In the genomic region with DNA sequence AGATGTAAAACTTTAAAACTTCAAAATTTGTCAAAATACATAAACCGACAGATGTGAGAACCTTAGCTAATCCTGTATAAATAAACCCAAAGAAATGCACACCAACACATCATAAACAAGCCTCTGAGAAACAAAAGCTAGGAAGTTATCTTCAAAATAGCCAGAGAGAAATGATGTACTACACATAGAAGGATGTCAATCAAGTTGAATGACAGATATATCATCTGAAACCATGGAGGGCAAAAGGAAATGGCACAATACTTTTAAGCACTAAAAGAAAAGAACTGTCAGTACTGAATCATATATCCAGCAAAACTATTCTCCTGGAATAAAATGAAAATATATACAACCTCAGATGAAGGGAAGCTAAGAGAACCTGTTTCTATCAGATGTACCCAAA, we compare ENCODE assay signal across 5 cellular contexts.
"Had no signal": no experiment of that assay in that cellular context is flagged by ENCODE, and none has a peak within 500 bp of the region (broad histone marks: within the 10 kb centered on the region; RNA-seq: fewer than 3 reads in every experiment).

No MANE protein-coding gene starts in this region.

- H3K9me3 ChIP-seq: HAP-1 had no signal

- H3K4me1 ChIP-seq: HAP-1 had no signal

- H2AFZ ChIP-seq: GM23338 had no signal

- DNase-seq: H7 had no signal

- H3K36me3 ChIP-seq: HAP-1 had no signal

- H3K4me3 ChIP-seq: GM23338, HAP-1 had no signal

- H3K4me2 ChIP-seq: GM23338 had no signal

- FAIRE-seq: H1, HepG2 had no signal
